Comparison of ENCODE assay signal across 10 cellular contexts in genomic region chr14:32074887-32075572, GRCh38. TPM values are rescaled to one million over a fixed set of nuclear protein-coding genes. Genes with fewer than 3 reads are reported as not detected.
A peak's percentile ranks its signal among the peaks of the same experiment; 100 is the strongest.
DNase-seq lines count a peak whose midpoint lies in the region; ATAC-seq, FAIRE-seq and TF ChIP-seq lines count a peak whose summit lies in the region.
"Had no signal": no experiment of that assay in that cellular context is flagged by ENCODE, and none has a peak within 500 bp of the region (broad histone marks: within the 10 kb centered on the region; RNA-seq: fewer than 3 reads in every experiment).

No MANE protein-coding gene starts in this region.

- no peak for FAIRE-seq in GM19239 (lab: Jason Lieb, UNC)
- FAIRE-seq: endometrium had no signal

- peak overlapping the region; percentile 71 for H3K4me3 ChIP-seq in HUES6 (ENCODE audit: low read depth, low read length)
- peak overlapping the region; percentile 89 for H3K4me3 ChIP-seq in astrocyte of the cerebellum (ENCODE audit: low read depth, low read length)
- H3K4me3 ChIP-seq in kidney epithelial cell (ENCODE audit: low read depth, low read length) = peak overlapping the region; percentile 67
- H3K4me3 ChIP-seq in stomach smooth muscle (ENCODE audit: low read length in 2 of 2) = peak overlapping the region; percentile 47 to 87

- H3K4me1 ChIP-seq in HUES6 (ENCODE audit: control insufficient read depth, insufficient read depth, low read length) (peaks cover 15% of the 10 kb centered on the region; the same call in 1 of the 2 replicates), stomach smooth muscle (ENCODE audit: control insufficient read depth, insufficient read depth, low read length) (peaks cover 13% of the 10 kb centered on the region)

- TF ChIP-seq CTCF in astrocyte of the cerebellum (IDR thresholded peaks at IDR 0.05; ENCODE audit: low read depth, low read length, missing control alignments) = no peak
- no peak for TF ChIP-seq CTCF in kidney epithelial cell (IDR thresholded peaks at IDR 0.05; ENCODE audit: insufficient read depth, low read length, poor library complexity, severe bottlenecking)

- H3K27ac ChIP-seq in HUES6 (ENCODE audit: low read depth, low read length) = no peak overlapping the region
- peak overlapping the region; percentile 95 for H3K27ac ChIP-seq in stomach smooth muscle (ENCODE audit: low read length)

- ATAC-seq in left colon = no peak
- ATAC-seq in GM19452 (IDR thresholded peaks at IDR 0.05; ENCODE audit: unreplicated experiment) = no peak

- DNase-seq in astrocyte of the cerebellum (ENCODE audit: low read depth) (no peak), kidney epithelial cell (ENCODE audit: low read depth) (no peak), GM19239 (ENCODE audit: insufficient read length, low spot score) (no peak), left colon (no peak), HuH-7.5 (ENCODE audit: low spot score) (no peak)
- DNase-seq: NCI-H526 treated with DMSO at 0.1 percent for 48 hours had no signal

- H3K36me3 ChIP-seq in HUES6 (ENCODE audit: control insufficient read depth, insufficient read depth, low read length) = no peaks in the 10 kb centered on the region
- H3K36me3 ChIP-seq in kidney epithelial cell (ENCODE audit: control insufficient read depth, insufficient read depth, low read length) = no peaks in the 10 kb centered on the region
- no peaks in the 10 kb centered on the region for H3K36me3 ChIP-seq in stomach smooth muscle (ENCODE audit: control insufficient read depth in 2 of 2, insufficient read depth in 2 of 2, low read length in 2 of 2)

- in situ Hi-C loops in astrocyte of the cerebellum (cut with HindIII; ENCODE audit: low sequenced_read_pairs) = no loop called here

- no peak overlapping the region for H3K9ac ChIP-seq in HUES6 (ENCODE audit: low read length)
- peak overlapping the region; percentile 93 to 95 for H3K9ac ChIP-seq in stomach smooth muscle (ENCODE audit: low read length in 2 of 2)

- H3K27me3 ChIP-seq in HUES6 (ENCODE audit: control insufficient read depth, insufficient read depth, low read length) (no peaks in the 10 kb centered on the region), kidney epithelial cell (ENCODE audit: control insufficient read depth, insufficient read depth, low read length) (no peaks in the 10 kb centered on the region), stomach smooth muscle (ENCODE audit: control insufficient read depth in 1 of 2, insufficient read depth in 2 of 2, low read length in 2 of 2) (no peaks in the 10 kb centered on the region)

- intact Hi-C loops in left colon (cut with DNase I, micrococcal nuclease) = loop anchor here in 1 of 2 donors (5.0 to 10.0 kb wide), 4 partner anchors 127 to 400 kb away; partner anchors contain the start of genes RNU6-7 and RNU6-8

- H3K9me3 ChIP-seq in HUES6 (ENCODE audit: control insufficient read depth, insufficient read depth, low read depth, low read length) (no peaks in the 10 kb centered on the region), stomach smooth muscle (ENCODE audit: control insufficient read depth in 2 of 2, low read length in 2 of 2) (no peaks in the 10 kb centered on the region)

RNA-seq across cellular contexts. Expression of gene ARHGAP5, which starts 2.1 kb away (rescaled TPM):
- total RNA-seq in kidney epithelial cell = 86.3 and 105 TPM in 2 replicates
- 100 to 1,000 TPM; 110 to 133 TPM for total RNA-seq in left colon
